Comparison of ENCODE assay signal across 8 cellular contexts in the genomic region with DNA sequence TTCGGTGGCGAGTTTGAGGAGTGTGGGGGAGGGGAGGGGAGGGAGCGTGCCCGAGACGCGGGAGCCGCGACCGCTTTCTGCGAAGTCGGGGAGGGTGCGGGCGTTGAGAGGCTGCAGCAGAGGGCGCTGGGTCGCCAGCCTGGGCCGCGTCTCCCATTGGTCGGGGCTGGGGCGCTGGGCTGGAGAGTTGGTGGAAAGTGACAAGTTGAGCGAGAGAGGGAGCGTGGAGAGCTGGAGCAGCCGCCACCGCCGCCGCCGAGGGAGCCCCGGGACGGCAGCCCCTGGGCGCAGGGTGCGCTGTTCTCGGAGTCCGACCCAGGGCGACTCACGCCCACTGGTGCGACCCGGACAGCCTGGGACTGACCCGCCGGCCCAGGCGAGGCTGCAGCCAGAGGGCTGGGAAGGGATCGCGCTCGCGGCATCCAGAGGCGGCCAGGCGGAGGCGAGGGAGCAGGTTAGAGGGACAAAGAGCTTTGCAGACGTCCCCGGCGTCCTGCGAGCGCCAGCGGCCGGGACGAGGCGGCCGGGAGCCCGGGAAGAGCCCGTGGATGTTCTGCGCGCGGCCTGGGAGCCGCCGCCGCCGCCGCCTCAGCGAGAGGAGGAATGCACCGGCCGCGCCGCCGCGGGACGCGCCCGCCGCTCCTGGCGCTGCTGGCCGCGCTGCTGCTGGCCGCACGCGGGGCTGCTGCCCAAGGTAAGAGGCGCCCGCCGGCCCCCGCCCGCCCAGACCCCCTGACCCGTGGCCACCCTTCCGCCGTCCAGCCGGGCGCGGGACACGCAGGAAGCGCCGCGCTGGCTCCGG. TPM values are rescaled to one million over a fixed set of nuclear protein-coding genes. Genes with fewer than 3 reads are reported as not detected.
DNase-seq lines count a peak whose midpoint lies in the region; ATAC-seq, FAIRE-seq and TF ChIP-seq lines count a peak whose summit lies in the region.

A gene (plus strand): TSS at position 203 of the 802 bp plus-strand sequence.

- H2AFZ ChIP-seq in astrocyte (ENCODE audit: low read depth, low read length): peak within 1 kb of the TSS; percentile 81

- no peaks in the 10 kb centered on the region for H3K9me3 ChIP-seq in CD8-positive, alpha-beta T cell (ENCODE audit: low read length)
- H3K9me3 ChIP-seq in astrocyte (ENCODE audit: insufficient read depth, low read depth, low read length) (no peaks in the 10 kb centered on the region), right atrium auricular region (no peaks in the 10 kb centered on the region)

- H3K27ac Mint-ChIP-seq in CD8-positive, alpha-beta T cell: no peak within 1 kb of the TSS
- peak within 1 kb of the TSS; percentile 68 for H3K27ac Mint-ChIP-seq in astrocyte (ENCODE audit: unreplicated experiment)

- CTCF ChIA-PET in CD8-positive, alpha-beta T cell (lab: Charles Lee): no interaction called here

- peak within 1 kb of the TSS; percentile 42 for H3K4me3 Mint-ChIP-seq in CD8-positive, alpha-beta T cell
- H3K4me3 Mint-ChIP-seq in astrocyte (ENCODE audit: unreplicated experiment): peak within 1 kb of the TSS; percentile 98

- no peak within 1 kb of the TSS for H3K4me3 ChIP-seq in CD8-positive, alpha-beta T cell (ENCODE audit: low read depth, low read length)
- H3K4me3 ChIP-seq in astrocyte (ENCODE audit: insufficient read depth, low read depth, low read length): peak within 1 kb of the TSS; percentile 77
- peak within 1 kb of the TSS; percentile 74 to 83 for H3K4me3 ChIP-seq in right atrium auricular region

- H3K36me3 ChIP-seq in CD8-positive, alpha-beta T cell (ENCODE audit: insufficient read depth, low read length): no peaks in the 10 kb centered on the region
- H3K36me3 ChIP-seq in astrocyte (ENCODE audit: insufficient read depth, low read length) (no peaks in the 10 kb centered on the region), right atrium auricular region (no peaks in the 10 kb centered on the region)

- H4K20me1 ChIP-seq in astrocyte (ENCODE audit: insufficient read depth, low read length): peaks cover 40% of the 10 kb centered on the region

- in situ Hi-C loops in KBM-7 (cut with MboI; ENCODE audit: low pct_unique_long_range_greater_than_20kb, low sequenced_read_pairs): no loop called here

- H3K9me3 Mint-ChIP-seq in CD8-positive, alpha-beta T cell: no peaks in the 10 kb centered on the region
- no peaks in the 10 kb centered on the region for H3K9me3 Mint-ChIP-seq in astrocyte (ENCODE audit: unreplicated experiment)

- H3K27me3 Mint-ChIP-seq in CD8-positive, alpha-beta T cell (ENCODE audit: low read depth): peaks cover 44% of the 10 kb centered on the region
- H3K27me3 Mint-ChIP-seq in astrocyte (ENCODE audit: low read depth, unreplicated experiment): no peaks in the 10 kb centered on the region

- DNase-seq in CD8-positive, alpha-beta T cell: peak in 3 of 7 experiments; percentile 7 to 27 (median 16)
- DNase-seq in KBM-7: peak; percentile 78
- peak; percentile 47 for DNase-seq in SHP77 treated with DMSO at 0.1 percent for 48 hours (lab: John Stamatoyannopoulos, UW)
- peak; percentile 69 for DNase-seq in astrocyte (ENCODE audit: low read depth)
- peak; percentile 90 for DNase-seq in right atrium auricular region (ENCODE audit: low spot score)
- DNase-seq in posterior vena cava (ENCODE audit: low spot score): peak; percentile 96

- peaks cover 14% of the 10 kb centered on the region for H3K4me1 Mint-ChIP-seq in CD8-positive, alpha-beta T cell (ENCODE audit: low read depth)
- peaks cover 35% of the 10 kb centered on the region for H3K4me1 Mint-ChIP-seq in astrocyte (ENCODE audit: low read depth, unreplicated experiment)

- H3K9ac ChIP-seq in astrocyte (ENCODE audit: low read length): peak within 1 kb of the TSS; percentile 82

- intact Hi-C loops in CD8-positive, alpha-beta T cell (cut with DNase I, micrococcal nuclease): no loop called here
- intact Hi-C loops in posterior vena cava (cut with DNase I): loop anchor here (10.0 kb wide), 4 partner anchors 79 to 361 kb away; no protein-coding TSS in a partner anchor

- POLR2A ChIA-PET in CD8-positive, alpha-beta T cell (lab: Charles Lee): no interaction called here

- H3K4me2 ChIP-seq in astrocyte (ENCODE audit: low read length): peak within 1 kb of the TSS; percentile 87

- peak; percentile 38 for ATAC-seq in CD8-positive, alpha-beta T cell
- ATAC-seq in GM21390 (IDR thresholded peaks at IDR 0.05; ENCODE audit: unreplicated experiment): peak; percentile 81
- ATAC-seq in GM18519 (IDR thresholded peaks at IDR 0.05; ENCODE audit: low FRiP score, unreplicated experiment): no peak

- no peak for TF ChIP-seq CTCF in CD8-positive, alpha-beta T cell (IDR thresholded peaks at IDR 0.05)
- peak; percentile 9 for TF ChIP-seq CTCF in astrocyte (IDR thresholded peaks at IDR 0.05; ENCODE audit: insufficient read depth, low read depth, low read length)
- TF ChIP-seq CTCF in right atrium auricular region (IDR thresholded peaks at IDR 0.05): peak in 1 of 2 donors; percentile 75

- H3K4me1 ChIP-seq in CD8-positive, alpha-beta T cell (ENCODE audit: insufficient read depth, low read length): no peaks in the 10 kb centered on the region
- peaks cover 12% of the 10 kb centered on the region for H3K4me1 ChIP-seq in astrocyte (ENCODE audit: insufficient read depth, low read length)
- H3K4me1 ChIP-seq in right atrium auricular region: peaks cover 0 to 22% of the 10 kb centered on the region in 2 donors

- no peak for FAIRE-seq in astrocyte (lab: Jason Lieb, UNC)

- H3K27me3 ChIP-seq in CD8-positive, alpha-beta T cell (ENCODE audit: insufficient read depth, low read length): peaks cover 3% of the 10 kb centered on the region
- H3K27me3 ChIP-seq in astrocyte (ENCODE audit: insufficient read depth, low read length) (peaks cover 8% of the 10 kb centered on the region), right atrium auricular region (no peaks in the 10 kb centered on the region)

- no peak within 1 kb of the TSS for H3K27ac ChIP-seq in CD8-positive, alpha-beta T cell (ENCODE audit: low read depth, low read length)
- H3K27ac ChIP-seq in astrocyte (ENCODE audit: low read depth, low read length): peak within 1 kb of the TSS; percentile 63
- peak within 1 kb of the TSS; percentile 89 to 93 for H3K27ac ChIP-seq in right atrium auricular region

- no peaks in the 10 kb centered on the region for H3K36me3 Mint-ChIP-seq in CD8-positive, alpha-beta T cell
- H3K36me3 Mint-ChIP-seq in astrocyte (ENCODE audit: low read depth, unreplicated experiment): peaks cover 3% of the 10 kb centered on the region

- H3K79me2 ChIP-seq in astrocyte (ENCODE audit: insufficient read depth, low read length): peaks cover 50% of the 10 kb centered on the region

RNA-seq across cellular contexts. Expression of the gene that starts here (rescaled TPM):
- not detected for total RNA-seq in CD8-positive, alpha-beta T cell
- total RNA-seq in astrocyte: 38.3 and 40.5 TPM in 2 replicates
- 10 to 100 TPM; 12.9 to 40.8 TPM for total RNA-seq in right atrium auricular region
- 10 to 100 TPM; 19.3 to 25.8 TPM for total RNA-seq in posterior vena cava

Comparison
In these comparisons a context has a peak if more than half of its experiments do, and no peak if none do; other contexts are left out.
1. RNA of the gene that starts here (total RNA-seq): 12.9 to 40.8 TPM in right atrium auricular region, 38.3 to 40.5 TPM in astrocyte and 19.3 to 25.8 TPM in posterior vena cava; not detected in CD8-positive, alpha-beta T cell; every median in the first group is over 10 times any median in the second.
2. Peak in ATAC-seq in CD8-positive, alpha-beta T cell; RNA of the gene not detected or under 1 TPM.
3. intact Hi-C loops: an anchor here in posterior vena cava (10.0 kb wide); none called in CD8-positive, alpha-beta T cell.